14 cellular contexts compared by ENCODE assay signal in genomic region chr17:29019475-29020181, GRCh38. TPM values are rescaled to one million over a fixed set of nuclear protein-coding genes. Genes with fewer than 3 reads are reported as not detected.
DNase-seq lines count a peak whose midpoint lies in the region; ATAC-seq, FAIRE-seq and TF ChIP-seq lines count a peak whose summit lies in the region.
"Had no signal": no experiment of that assay in that cellular context is flagged by ENCODE, and none has a peak within 500 bp of the region (broad histone marks: within the 10 kb centered on the region; RNA-seq: fewer than 3 reads in every experiment).

No MANE protein-coding gene starts in this region.

- H3K36me3 ChIP-seq in HepG2 (replicated peaks in 1 of 2; ENCODE audit: control insufficient read depth in 1 of 2, insufficient read depth in 2 of 2, low read length in 2 of 2) = no peaks in the 10 kb centered on the region
- no peaks in the 10 kb centered on the region for H3K36me3 ChIP-seq in esophagus muscularis mucosa

- peak; percentile 3 for DNase-seq in stimulated activated CD4-positive, alpha-beta T cell treated with anti-CD3 and anti-CD28 coated beads, Interleukin-12 subunit alpha, Interleukin-12 subunit beta, amount 100 ng/mL, for 4 hours
- DNase-seq in stimulated activated CD4-positive, alpha-beta T cell treated with anti-CD3 and anti-CD28 coated beads, Interleukin-4, amount 100 ng/mL, for 1 hour = no peak
- DNase-seq in activated naive CD8-positive, alpha-beta T cell treated with anti-CD3 and anti-CD28 coated beads for 36 hours = peak; percentile 10
- no peak for DNase-seq in HepG2 (ENCODE audit: low spot score)
- no peak for DNase-seq in type B pancreatic cell (ENCODE audit: extremely low spot score, unreplicated experiment)
- no peak for DNase-seq in esophagus muscularis mucosa (ENCODE audit: extremely low spot score)
- DNase-seq in NCI-H446 (lab: John Stamatoyannopoulos, UW) = no peak
- DNase-seq in NCI-H510A (lab: John Stamatoyannopoulos, UW) = no peak
- DNase-seq: activated CD8-positive, alpha-beta memory T cell treated with anti-CD3 and anti-CD28 coated beads, Interleukin-2, amount 50 U/mL, for 4 hours; IMR-90; NCI-H510A treated with DMSO at 0.1 percent for 48 hours had no signal

- H2AFZ ChIP-seq in HepG2 (ENCODE audit: low read length) = no peak overlapping the region

- peaks cover 8% of the 10 kb centered on the region for H3K4me1 Mint-ChIP-seq in activated naive CD8-positive, alpha-beta T cell treated with anti-CD3 and anti-CD28 coated beads for 36 hours
- peaks cover 16% of the 10 kb centered on the region for H3K4me1 Mint-ChIP-seq in type B pancreatic cell (ENCODE audit: unreplicated experiment)

- WGBS in HepG2 (ENCODE audit: low lambda C conversion rate) = 7% methylated on average over 28 of the region's 39 CpGs
- WGBS in esophagus muscularis mucosa = 20% methylated on average over 38 of the region's 39 CpGs

- H3K27me3 Mint-ChIP-seq in activated naive CD8-positive, alpha-beta T cell treated with anti-CD3 and anti-CD28 coated beads for 36 hours = peaks cover 51% of the 10 kb centered on the region
- H3K27me3 Mint-ChIP-seq in type B pancreatic cell = peaks cover 94% of the 10 kb centered on the region

- H3K4me3 ChIP-seq in HepG2 (replicated peaks in 1 of 3; ENCODE audit: insufficient read depth in 1 of 3, low read depth in 2 of 3, low read length in 3 of 3) (peak overlapping the region in 2 of 3 experiments; percentile 17 to 50; a peak in 1 of 6 replicates), esophagus muscularis mucosa (peak overlapping the region in 1 of 4 donors; percentile 17)

- no peak overlapping the region for H3K27ac ChIP-seq in HepG2 (ENCODE audit: extremely low read length, insufficient read depth, low read length)
- no peak overlapping the region for H3K27ac ChIP-seq in esophagus muscularis mucosa (replicated peaks in 1 of 4)

- H3K36me3 Mint-ChIP-seq in activated naive CD8-positive, alpha-beta T cell treated with anti-CD3 and anti-CD28 coated beads for 36 hours = no peaks in the 10 kb centered on the region
- H3K36me3 Mint-ChIP-seq in type B pancreatic cell = no peaks in the 10 kb centered on the region

- TF ChIP-seq CTCF in HepG2 (CRISPR knock-in tag; IDR thresholded peaks at IDR 0.05) (no peak), type B pancreatic cell (conservative IDR thresholded peaks at IDR 0.05) (no peak), esophagus muscularis mucosa (IDR thresholded peaks at IDR 0.05) (no peak)

- no peaks in the 10 kb centered on the region for H3K9me3 Mint-ChIP-seq in activated naive CD8-positive, alpha-beta T cell treated with anti-CD3 and anti-CD28 coated beads for 36 hours
- no peaks in the 10 kb centered on the region for H3K9me3 Mint-ChIP-seq in type B pancreatic cell
- H3K9me3 Mint-ChIP-seq: stimulated activated naive CD8-positive, alpha-beta T cell treated with anti-CD3 and anti-CD28 coated beads, Interleukin-15, Interleukin-2, amounts not matched to agents 100 ng/mL and 50 ng/mL, for 24 hours had no signal

- POLR2A ChIA-PET in HepG2 (lab: Yijun Ruan, JAX) = no interaction called here

- H3K9ac ChIP-seq in HepG2 (ENCODE audit: insufficient read depth, low read depth, low read length) = no peak overlapping the region

- no peak for FAIRE-seq in HepG2 (lab: Jason Lieb, UNC)

- H3K4me2 ChIP-seq in HepG2 (ENCODE audit: low read depth, low read length) = peak overlapping the region; percentile 56

- in situ Hi-C loops in HepG2 (cut with HindIII; ENCODE audit: extremely low pct_ligation_motif_present, low pct_unique_long_range_greater_than_20kb) = no loop called here

- intact Hi-C loops in HepG2 (cut with micrococcal nuclease; ENCODE audit: unreplicated experiment) = loop anchor here (10.0 kb wide), 1 partner anchor 55 kb away; no protein-coding TSS in a partner anchor
- intact Hi-C loops in esophagus muscularis mucosa (cut with DNase I) = no loop called here

- H3K4me1 ChIP-seq in HepG2 (ENCODE audit: insufficient read depth, low read length) (peaks cover 19% of the 10 kb centered on the region), esophagus muscularis mucosa (peaks cover 9 to 11% (median 9%) of the 10 kb centered on the region in 4 donors)

- no peak overlapping the region for H3K27ac Mint-ChIP-seq in activated naive CD8-positive, alpha-beta T cell treated with anti-CD3 and anti-CD28 coated beads for 36 hours
- no peak overlapping the region for H3K27ac Mint-ChIP-seq in type B pancreatic cell
- H3K27ac Mint-ChIP-seq: stimulated activated naive CD8-positive, alpha-beta T cell treated with anti-CD3 and anti-CD28 coated beads, Interleukin-15, Interleukin-2, amounts not matched to agents 100 ng/mL and 50 ng/mL, for 24 hours had no signal

- peaks cover 3 to 84% of the 10 kb centered on the region in 2 experiments; a peak in 4 of 5 replicates for H3K27me3 ChIP-seq in HepG2 (ENCODE audit: control insufficient read depth in 1 of 2, insufficient read depth in 2 of 2, low read length in 2 of 2)
- H3K27me3 ChIP-seq in esophagus muscularis mucosa = peaks cover 0 to 49% (median 13%) of the 10 kb centered on the region in 4 donors

- no peaks in the 10 kb centered on the region for H4K20me1 ChIP-seq in HepG2 (ENCODE audit: insufficient read depth, low read length)

- BruUV-seq in HepG2 (replicated peaks; lab: Mats Ljungman, UMichigan) = no TSS peak

- TF ChIP-seq EP300 in HepG2 (IDR thresholded peaks at IDR 0.05; ENCODE audit: low read depth in 2 of 2, low read length in 2 of 2) = no peak
- TF ChIP-seq EP300 in HepG2 (CRISPR knock-in tag; IDR thresholded peaks at IDR 0.05; ENCODE audit: borderline replicate concordance) = no peak
- no peak for TF ChIP-seq EP300 in esophagus muscularis mucosa (IDR thresholded peaks at IDR 0.05)

- TF ChIP-seq RAD21 in HepG2 (CRISPR knock-in tag; IDR thresholded peaks at IDR 0.05) = no peak

- peak overlapping the region; percentile 23 for H3K4me3 Mint-ChIP-seq in activated naive CD8-positive, alpha-beta T cell treated with anti-CD3 and anti-CD28 coated beads for 36 hours
- H3K4me3 Mint-ChIP-seq in type B pancreatic cell = peak overlapping the region; percentile 41
- H3K4me3 Mint-ChIP-seq: stimulated activated naive CD8-positive, alpha-beta T cell treated with anti-CD3 and anti-CD28 coated beads, Interleukin-15, Interleukin-2, amounts not matched to agents 100 ng/mL and 50 ng/mL, for 24 hours had no signal

- H3K79me2 ChIP-seq in HepG2 (ENCODE audit: insufficient read depth, low read length) = no peaks in the 10 kb centered on the region

- CTCF ChIA-PET in HepG2 (lab: Yijun Ruan, JAX; ENCODE audit: low intra/inter-chr PET ratio, low total read pairs) = no interaction called here

- no peak for TF ChIP-seq POLR2A in HepG2 (IDR thresholded peaks at IDR 0.05; ENCODE audit: insufficient read depth in 1 of 2, low read depth in 2 of 2, low read length in 2 of 2)
- no peak for TF ChIP-seq POLR2A in esophagus muscularis mucosa (IDR thresholded peaks at IDR 0.05; ENCODE audit: low read depth)

- peak; percentile 61 for ATAC-seq in HepG2

- H3K9me3 ChIP-seq in HepG2 (ENCODE audit: low read length) (no peaks in the 10 kb centered on the region), esophagus muscularis mucosa (no peaks in the 10 kb centered on the region)

RNA-seq across cellular contexts. Expression of gene SEZ6, which starts 13.8 kb away (rescaled TPM):
- not detected for total RNA-seq in activated naive CD8-positive, alpha-beta T cell treated with anti-CD3 and anti-CD28 coated beads for 36 hours
- not detected in 2 replicates for total RNA-seq in HepG2 (2016; rRNA removed; fragmentation: Illumina TruSeq; extraction: Trizol)
- not detected in 2 replicates for total RNA-seq in HepG2 (2016; cell fraction: cytosol; rRNA removed; fragmentation: Illumina TruSeq; extraction: Trizol; ENCODE audit: low read depth)
- not detected in 2 replicates for total RNA-seq in HepG2 (2016; cell fraction: insoluble cytoplasmic fraction; rRNA removed; fragmentation: Illumina TruSeq; extraction: Trizol)
- not detected in 2 replicates for total RNA-seq in HepG2 (2016; cell fraction: membrane; rRNA removed; fragmentation: Illumina TruSeq; extraction: Trizol)
- not detected in 2 replicates for total RNA-seq in HepG2 (2016; cell fraction: nucleus; rRNA removed; fragmentation: Illumina TruSeq; extraction: Trizol)
- polyA plus RNA-seq in HepG2 (2011; rRNA removed) = 0.01 TPM in 1 of 2 replicates, not detected in the other
- polyA plus RNA-seq in HepG2 (2011; cell fraction: cytosol; rRNA removed) = 0.03 TPM in 1 of 2 replicates, not detected in the other
- polyA plus RNA-seq in HepG2 (2011; cell fraction: nucleus; rRNA removed) = 0.26 and 0.52 TPM in 2 replicates
- 0.38 TPM in 1 of 2 replicates, not detected in the other for polyA plus RNA-seq in HepG2 (2012)
- not detected in 2 replicates for polyA plus RNA-seq in HepG2 (2016; cell fraction: cytosol; fragmentation: Illumina TruSeq; extraction: Trizol; ENCODE audit: low read depth)
- polyA plus RNA-seq in HepG2 (2016; cell fraction: insoluble cytoplasmic fraction; fragmentation: Illumina TruSeq; extraction: Trizol; ENCODE audit: low read depth) = not detected in 2 replicates
- polyA plus RNA-seq in HepG2 (2016; cell fraction: membrane; fragmentation: Illumina TruSeq; extraction: Trizol; ENCODE audit: low read depth) = not detected in 2 replicates
- not detected in 2 replicates for polyA plus RNA-seq in HepG2 (2016; cell fraction: nucleus; fragmentation: Illumina TruSeq; extraction: Trizol; ENCODE audit: insufficient read depth, low read depth)
- not detected in 2 replicates for polyA minus RNA-seq in HepG2 (2011; rRNA and poly(A)+ RNA removed; ENCODE audit: low replicate concordance)
- polyA minus RNA-seq in HepG2 (2011; cell fraction: cytosol; rRNA and poly(A)+ RNA removed) = not detected in 2 replicates
- polyA minus RNA-seq in HepG2 (2011; cell fraction: nucleus; rRNA and poly(A)+ RNA removed) = not detected in 2 replicates
- 6.9 and 11.5 TPM in 2 replicates for total RNA-seq in type B pancreatic cell (ENCODE audit: low replicate concordance)
- total RNA-seq in esophagus muscularis mucosa = under 1 TPM in 3 of 4 donors, not detected in 1; 0.42 to 0.83 (median 0.52) TPM
- total RNA-seq: IMR-90; mucosa of gallbladder; T-helper 2 cell treated with Interferon-gamma antibody and Interleukin-4, amounts not matched to agents 100 ng/mL and 5 ng/mL, for 36 hours had no signal
- polyA plus RNA-seq: IMR-90 had no signal

RNA-seq across cellular contexts. Expression of gene PIPOX, which starts 23.3 kb away (rescaled TPM):
- 1 to 10 TPM; 1.3 to 2.0 TPM for total RNA-seq in activated naive CD8-positive, alpha-beta T cell treated with anti-CD3 and anti-CD28 coated beads for 36 hours
- total RNA-seq in HepG2 (2016; rRNA removed; fragmentation: Illumina TruSeq; extraction: Trizol) = 87.3 and 118 TPM in 2 replicates
- total RNA-seq in HepG2 (2016; cell fraction: cytosol; rRNA removed; fragmentation: Illumina TruSeq; extraction: Trizol; ENCODE audit: low read depth) = 26.7 and 31.6 TPM in 2 replicates
- 88.1 and 122 TPM in 2 replicates for total RNA-seq in HepG2 (2016; cell fraction: insoluble cytoplasmic fraction; rRNA removed; fragmentation: Illumina TruSeq; extraction: Trizol)
- 58.6 and 66.6 TPM in 2 replicates for total RNA-seq in HepG2 (2016; cell fraction: membrane; rRNA removed; fragmentation: Illumina TruSeq; extraction: Trizol)
- 44.6 and 56.3 TPM in 2 replicates for total RNA-seq in HepG2 (2016; cell fraction: nucleus; rRNA removed; fragmentation: Illumina TruSeq; extraction: Trizol)
- polyA plus RNA-seq in HepG2 (2011; rRNA removed) = 154 and 170 TPM in 2 replicates
- 162 and 171 TPM in 2 replicates for polyA plus RNA-seq in HepG2 (2011; cell fraction: cytosol; rRNA removed)
- 53.1 and 70.6 TPM in 2 replicates for polyA plus RNA-seq in HepG2 (2011; cell fraction: nucleus; rRNA removed)
- 126 and 138 TPM in 2 replicates for polyA plus RNA-seq in HepG2 (2012)
- polyA plus RNA-seq in HepG2 (2016; cell fraction: cytosol; fragmentation: Illumina TruSeq; extraction: Trizol; ENCODE audit: low read depth) = 27.0 and 31.1 TPM in 2 replicates
- polyA plus RNA-seq in HepG2 (2016; cell fraction: insoluble cytoplasmic fraction; fragmentation: Illumina TruSeq; extraction: Trizol; ENCODE audit: low read depth) = 141 and 149 TPM in 2 replicates
- 56.2 and 67.0 TPM in 2 replicates for polyA plus RNA-seq in HepG2 (2016; cell fraction: membrane; fragmentation: Illumina TruSeq; extraction: Trizol; ENCODE audit: low read depth)
- 75.2 and 77.3 TPM in 2 replicates for polyA plus RNA-seq in HepG2 (2016; cell fraction: nucleus; fragmentation: Illumina TruSeq; extraction: Trizol; ENCODE audit: insufficient read depth, low read depth)
- 19.4 and 304 TPM in 2 replicates for polyA minus RNA-seq in HepG2 (2011; rRNA and poly(A)+ RNA removed; ENCODE audit: low replicate concordance)
- 55.4 and 68.2 TPM in 2 replicates for polyA minus RNA-seq in HepG2 (2011; cell fraction: cytosol; rRNA and poly(A)+ RNA removed)
- 58.6 and 76.2 TPM in 2 replicates for polyA minus RNA-seq in HepG2 (2011; cell fraction: nucleus; rRNA and poly(A)+ RNA removed)
- 3.1 and 3.8 TPM in 2 replicates for total RNA-seq in type B pancreatic cell (ENCODE audit: low replicate concordance)
- 1 to 10 TPM; 3.8 to 8.4 (median 5.1) TPM for total RNA-seq in esophagus muscularis mucosa

Comparison
In these comparisons a context has a peak if more than half of its experiments do, and no peak if none do; other contexts are left out.
1. DNase-seq: peak in stimulated activated CD4-positive, alpha-beta T cell treated with anti-CD3 and anti-CD28 coated beads, Interleukin-12 subunit alpha, Interleukin-12 subunit beta, amount 100 ng/mL, for 4 hours (single experiment) and activated naive CD8-positive, alpha-beta T cell treated with anti-CD3 and anti-CD28 coated beads for 36 hours (single experiment); none in stimulated activated CD4-positive, alpha-beta T cell treated with anti-CD3 and anti-CD28 coated beads, Interleukin-4, amount 100 ng/mL, for 1 hour (single experiment), HepG2 (single experiment), type B pancreatic cell (single experiment), esophagus muscularis mucosa (single experiment), NCI-H446 (0 of 2) and NCI-H510A (single experiment).